In the genomic region with DNA sequence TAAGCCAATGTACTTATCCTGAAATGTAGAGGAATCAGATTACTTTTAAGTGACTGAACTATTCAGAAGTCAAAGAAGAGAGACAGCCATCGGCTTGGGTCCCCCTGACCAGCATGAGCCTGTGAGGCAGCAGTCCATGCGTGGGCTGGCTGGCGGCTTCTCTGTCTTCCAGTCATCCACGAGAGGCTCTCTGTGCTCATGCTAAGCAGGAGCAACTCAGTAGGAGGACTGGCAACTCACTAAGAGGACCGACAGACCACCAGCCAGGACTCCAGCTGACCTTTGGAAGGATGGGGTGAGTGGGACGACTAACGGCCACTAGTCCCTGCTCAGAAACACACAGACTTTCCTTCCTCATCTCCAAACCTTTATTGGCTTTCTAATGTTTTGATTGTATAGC, we compare ENCODE assay signal across 12 cellular contexts. TPM values are rescaled to one million over a fixed set of nuclear protein-coding genes. Genes with fewer than 3 reads are reported as not detected.
DNase-seq lines count a peak whose midpoint lies in the region; ATAC-seq and TF ChIP-seq lines count a peak whose summit lies in the region.
"Had no signal": no experiment of that assay in that cellular context is flagged by ENCODE, and none has a peak within 500 bp of the region (broad histone marks: within the 10 kb centered on the region; RNA-seq: fewer than 3 reads in every experiment).

No MANE protein-coding gene starts in this region.

- H3K4me2 ChIP-seq in mammary epithelial cell (ENCODE audit: insufficient read depth, low read depth, low read length), result no peak overlapping the region
- H3K4me2 ChIP-seq: GM23338 had no signal

- H3K27ac ChIP-seq in mammary epithelial cell (ENCODE audit: insufficient read depth, low read depth, low read length) (no peak overlapping the region), RWPE1 (peak overlapping the region; percentile 0; the same call in 1 of the 2 replicates), lung (ENCODE audit: low read depth in 1 of 2, low read length in 1 of 2) (no peak overlapping the region), stomach (peak overlapping the region in 3 of 5 donors; percentile 1 to 60 (median 3))

- H2AFZ ChIP-seq in mammary epithelial cell (ENCODE audit: low read depth, low read length), result no peak overlapping the region
- H2AFZ ChIP-seq: GM23338 had no signal

- H3K9me3 ChIP-seq in mammary epithelial cell (replicated peaks; ENCODE audit: insufficient read depth, low read length) (no peaks in the 10 kb centered on the region), lung (ENCODE audit: control insufficient read depth in 2 of 2, insufficient read depth in 1 of 2, low read length in 1 of 2) (no peaks in the 10 kb centered on the region), stomach (no peaks in the 10 kb centered on the region)

- 83% methylated on average over 7 of the region's 7 CpGs for WGBS in mammary epithelial cell (ENCODE audit: low coverage, missing lambda C conversion rate)
- WGBS in lung, 2 donors, result 73 to 88% methylated on average over 7 of the region's 7 CpGs
- WGBS in stomach, 5 donors, result 68 to 77% (median 74%) methylated on average over 7 of the region's 7 CpGs

- TF ChIP-seq POLR2A in stomach (IDR thresholded peaks at IDR 0.05), result no peak

- CTCF ChIA-PET in MCF 10A (lab: Yijun Ruan, JAX), result interaction anchor here (0.6 to 1.4 kb wide), 3 partner anchors 36 to 152 kb away, joined by 3 read pairs; no protein-coding TSS in a partner anchor
- CTCF ChIA-PET in mammary epithelial cell (lab: Charles Lee; ENCODE audit: low non-redundant PET), result no interaction called here
- CTCF ChIA-PET in RWPE1 (lab: Yijun Ruan, JAX), result no interaction called here

- no peak overlapping the region for H3K4me3 Mint-ChIP-seq in MCF 10A (ENCODE audit: unreplicated experiment)
- H3K4me3 Mint-ChIP-seq: CD8-positive, alpha-beta T cell; GM23338 had no signal

- no peaks in the 10 kb centered on the region for H3K9me3 Mint-ChIP-seq in MCF 10A (ENCODE audit: unreplicated experiment)
- H3K9me3 Mint-ChIP-seq: CD8-positive, alpha-beta T cell; GM23338 had no signal

- dilution Hi-C loops in mammary epithelial cell (cut with HindIII; ENCODE audit: low sequenced_read_pairs), result no loop called here

- peaks cover 7% of the 10 kb centered on the region for H3K4me1 ChIP-seq in mammary epithelial cell (ENCODE audit: insufficient read depth, low read length)
- H3K4me1 ChIP-seq in lung (ENCODE audit: control insufficient read depth in 2 of 2, insufficient read depth in 2 of 2, low read length in 2 of 2), result peaks cover 1 to 4% of the 10 kb centered on the region in 2 donors
- peaks cover 12 to 25% (median 16%) of the 10 kb centered on the region in 4 donors for H3K4me1 ChIP-seq in stomach

- in situ Hi-C loops in mammary epithelial cell (cut with MboI; ENCODE audit: low sequenced_read_pairs in 2 of 2), result loop anchor here in 1 of 2 donors (10.0 kb wide), 1 partner anchor 149 kb away; no protein-coding TSS in a partner anchor

- H3K4me3 ChIP-seq in mammary epithelial cell (replicated peaks in 1 of 3; ENCODE audit: insufficient read depth in 1 of 3, low read depth in 2 of 3, low read length in 3 of 3) (no peak overlapping the region), lung (no peak overlapping the region), stomach (no peak overlapping the region)
- H3K4me3 ChIP-seq: GM23338 had no signal

- H3K4me1 Mint-ChIP-seq in MCF 10A (ENCODE audit: insufficient read depth, unreplicated experiment), result peaks cover 6% of the 10 kb centered on the region
- H3K4me1 Mint-ChIP-seq: GM23338 had no signal

- intact Hi-C loops in MCF 10A (cut with micrococcal nuclease), result no loop called here
- intact Hi-C loops in mammary epithelial cell (cut with micrococcal nuclease), result no loop called here
- intact Hi-C loops in stomach (cut with DNase I; ENCODE audit: low total_unique reads), result no loop called here
- intact Hi-C loops in left colon (cut with DNase I, micrococcal nuclease), result no loop called here

- no peak overlapping the region for H3K9ac ChIP-seq in mammary epithelial cell (ENCODE audit: insufficient read depth, low read length)

- no peaks in the 10 kb centered on the region for H3K27me3 Mint-ChIP-seq in MCF 10A (ENCODE audit: insufficient read depth, unreplicated experiment)

- no peaks in the 10 kb centered on the region for H3K79me2 ChIP-seq in mammary epithelial cell (ENCODE audit: insufficient read depth, low read length)

- H3K27me3 ChIP-seq in mammary epithelial cell (ENCODE audit: insufficient read depth, low read length) (no peaks in the 10 kb centered on the region), lung (ENCODE audit: control insufficient read depth, insufficient read depth) (no peaks in the 10 kb centered on the region), stomach (no peaks in the 10 kb centered on the region)

- POLR2A ChIA-PET in MCF 10A (lab: Yijun Ruan, JAX), result no interaction called here
- POLR2A ChIA-PET in RWPE1 (lab: Yijun Ruan, JAX; ENCODE audit: low non-redundant PET), result no interaction called here

- no peak for ATAC-seq in lung (ENCODE audit: insufficient read depth, low FRiP score)
- no peak for ATAC-seq in GM19467 (IDR thresholded peaks at IDR 0.05; ENCODE audit: unreplicated experiment)
- no peak for ATAC-seq in left colon
- no peak for ATAC-seq in HG03460 (IDR thresholded peaks at IDR 0.05; ENCODE audit: unreplicated experiment)
- ATAC-seq: CD8-positive, alpha-beta T cell; GM23338 had no signal

- H3K36me3 Mint-ChIP-seq in MCF 10A (ENCODE audit: insufficient read depth, unreplicated experiment), result peaks cover 49% of the 10 kb centered on the region

- no peaks in the 10 kb centered on the region for H4K20me1 ChIP-seq in mammary epithelial cell (ENCODE audit: insufficient read depth, low read length)

- peak overlapping the region; percentile 32 for H3K27ac Mint-ChIP-seq in MCF 10A (ENCODE audit: low read depth, unreplicated experiment)
- H3K27ac Mint-ChIP-seq: CD8-positive, alpha-beta T cell; GM23338 had no signal

- H3K36me3 ChIP-seq in mammary epithelial cell (ENCODE audit: insufficient read depth, low read length) (peaks cover 2% of the 10 kb centered on the region), lung (ENCODE audit: control insufficient read depth in 2 of 2, insufficient read depth in 2 of 2, low read length in 2 of 2) (peaks cover 17 to 37% of the 10 kb centered on the region in 2 donors), stomach (peaks cover 21 to 85% (median 79%) of the 10 kb centered on the region in 4 donors)

- TF ChIP-seq EP300 in stomach (IDR thresholded peaks at IDR 0.05), result no peak

- DNase-seq in MCF 10A (ENCODE audit: unreplicated experiment), result no peak
- no peak for DNase-seq in mammary epithelial cell
- no peak for DNase-seq in RWPE1 (ENCODE audit: low spot score)
- peak; percentile 11 for DNase-seq in lung (ENCODE audit: low spot score)
- no peak for DNase-seq in stomach
- DNase-seq in left colon, result no peak
- DNase-seq: CD8-positive, alpha-beta T cell; IMR-90; NCI-H1930 had no signal

- TF ChIP-seq CTCF in MCF 10A (IDR thresholded peaks at IDR 0.05; ENCODE audit: unreplicated experiment), result no peak
- TF ChIP-seq CTCF in mammary epithelial cell (conservative IDR thresholded peaks at IDR 0.05 in 1 of 2, IDR thresholded peaks at IDR 0.05 in 1 of 2; ENCODE audit: extremely low read depth in 1 of 2, insufficient read depth in 1 of 2, low read depth in 1 of 2, low read length in 2 of 2), result no peak
- no peak for TF ChIP-seq CTCF in RWPE1 (conservative IDR thresholded peaks at IDR 0.05; ENCODE audit: low read depth)
- TF ChIP-seq CTCF in lung (IDR thresholded peaks at IDR 0.05; ENCODE audit: control extremely low read depth, extremely low read depth), result no peak
- no peak for TF ChIP-seq CTCF in stomach (IDR thresholded peaks at IDR 0.05)

- BruUV-seq in MCF 10A (replicated peaks; lab: Mats Ljungman, UMichigan) (no TSS peak), mammary epithelial cell (replicated peaks; lab: Mats Ljungman, UMichigan) (no TSS peak)

RNA-seq across cellular contexts. Expression of a gene that starts 43.6 kb away (rescaled TPM):
- 67.1 and 82.9 TPM in 2 replicates for total RNA-seq in MCF 10A (2022)
- total RNA-seq in mammary epithelial cell, result 10 to 100 TPM; 46.5 to 60.8 TPM
- 24.9 TPM for polyA plus RNA-seq in mammary epithelial cell
- 10.3 TPM for polyA minus RNA-seq in mammary epithelial cell
- 10 to 100 TPM; 42.0 to 42.9 TPM for total RNA-seq in lung
- polyA plus RNA-seq in lung, result 10 to 100 TPM; 25.8 to 42.7 TPM
- total RNA-seq in stomach, result 10 to 100 TPM in 4 of 5 donors, 1 to 10 TPM in 1; 4.6 to 77.5 (median 40.6) TPM
- polyA plus RNA-seq in stomach, result 10 to 100 TPM; 23.2 to 51.9 (median 39.2) TPM
- total RNA-seq in left colon, result 10 to 100 TPM; 36.9 to 42.1 TPM

Comparison
In these comparisons a context has a peak if more than half of its experiments do, and no peak if none do; other contexts are left out.
1. H3K27ac ChIP-seq: peak in RWPE1 (single experiment) and stomach (3 of 5); none in mammary epithelial cell (single experiment) and lung (0 of 2).